9 cellular contexts compared by ENCODE assay signal in genomic region chr11:96278039-96278897, GRCh38.
DNase-seq lines count a peak whose midpoint lies in the region; ATAC-seq and TF ChIP-seq lines count a peak whose summit lies in the region.
"Had no signal": no experiment of that assay in that cellular context is flagged by ENCODE, and none has a peak within 500 bp of the region (broad histone marks: within the 10 kb centered on the region; RNA-seq: fewer than 3 reads in every experiment).

No MANE protein-coding gene starts in this region.

- H4K20me1 ChIP-seq in GM23338 (replicated peaks; ENCODE audit: insufficient read depth) (no peaks in the 10 kb centered on the region), MM.1S (ENCODE audit: insufficient read depth, low read length) (0 out of 2 replicates have a peak, but pooled peaks cover 3% of the 10 kb centered on the region)

- H2AFZ ChIP-seq in GM23338 (no peak overlapping the region), MM.1S (ENCODE audit: low read length) (no peak overlapping the region)

- H3K27me3 Mint-ChIP-seq in GM23338 (ENCODE audit: insufficient read depth, low read depth, poor library complexity), result no peaks in the 10 kb centered on the region
- H3K27me3 Mint-ChIP-seq in stimulated activated memory B cell treated with anti-CD40 and anti-IgM and Interleukin-4, amounts not matched to agents 10 μg/mL and 1 μg/mL and 100 μg/mL, for 72 hours, result no peaks in the 10 kb centered on the region

- no peak overlapping the region for H3K27ac Mint-ChIP-seq in GM23338
- peak overlapping the region; percentile 25 for H3K27ac Mint-ChIP-seq in stimulated activated memory B cell treated with anti-CD40 and anti-IgM and Interleukin-4, amounts not matched to agents 10 μg/mL and 1 μg/mL and 100 μg/mL, for 72 hours

- ATAC-seq in GM23338, result peak; percentile 21; the same call in 1 of the 3 replicates
- 0 out of 3 replicates have a peak, but pooled peaks have one; percentile 20 for ATAC-seq in RWPE2 (ENCODE audit: low read depth)
- ATAC-seq in esophagus mucosa, result peak; percentile 82
- ATAC-seq in stimulated activated memory B cell treated with anti-CD40 and anti-IgM and Interleukin-4, amounts not matched to agents 10 μg/mL and 1 μg/mL and 100 μg/mL, for 72 hours, result no peak

- H3K4me3 ChIP-seq in GM23338, result no peak overlapping the region
- no peak overlapping the region for H3K4me3 ChIP-seq in RWPE2 (ENCODE audit: severe bottlenecking)
- H3K4me3 ChIP-seq in MM.1S (ENCODE audit: low read length), result no peak overlapping the region
- no peak overlapping the region for H3K4me3 ChIP-seq in left ventricle myocardium inferior

- no peak for TF ChIP-seq CTCF in GM23338 (conservative IDR thresholded peaks at IDR 0.05; ENCODE audit: low read depth in 2 of 2)
- no peak for TF ChIP-seq CTCF in RWPE2 (IDR thresholded peaks at IDR 0.05; ENCODE audit: poor library complexity, severe bottlenecking)
- TF ChIP-seq CTCF in MM.1S (IDR thresholded peaks at IDR 0.05; ENCODE audit: low read length), result no peak
- no peak for TF ChIP-seq CTCF in left ventricle myocardium inferior (IDR thresholded peaks at IDR 0.05; ENCODE audit: borderline replicate concordance)

- no peaks in the 10 kb centered on the region for H3K36me3 Mint-ChIP-seq in GM23338 (ENCODE audit: low read depth)
- peaks cover 6% of the 10 kb centered on the region for H3K36me3 Mint-ChIP-seq in stimulated activated memory B cell treated with anti-CD40 and anti-IgM and Interleukin-4, amounts not matched to agents 10 μg/mL and 1 μg/mL and 100 μg/mL, for 72 hours

- DNase-seq in GM23338 (ENCODE audit: low spot score) (no peak), RWPE2 (ENCODE audit: low spot score) (no peak), MM.1S (no peak), NOMO-1 (lab: John Stamatoyannopoulos, UW; ENCODE audit: unreplicated experiment in 2 of 2) (no peak), left ventricle myocardium inferior (no peak)
- DNase-seq: anterior cingulate cortex had no signal

- H3F3A ChIP-seq in GM23338 (replicated peaks; ENCODE audit: low read depth) (no peaks in the 10 kb centered on the region), MM.1S (ENCODE audit: insufficient read depth, low read length) (no peaks in the 10 kb centered on the region)

- no peaks in the 10 kb centered on the region for H3K9me2 ChIP-seq in GM23338 (ENCODE audit: insufficient read depth)
- H3K9me2 ChIP-seq in MM.1S (replicated peaks; ENCODE audit: insufficient read depth, low read length), result no peaks in the 10 kb centered on the region

- H3K36me3 ChIP-seq in GM23338 (ENCODE audit: insufficient read depth) (no peaks in the 10 kb centered on the region), RWPE2 (ENCODE audit: low read depth) (0 out of 2 replicates have a peak, but pooled peaks cover 3% of the 10 kb centered on the region), MM.1S (replicated peaks; ENCODE audit: insufficient read depth, low read length) (no peaks in the 10 kb centered on the region), left ventricle myocardium inferior (no peaks in the 10 kb centered on the region)
- H3K36me3 ChIP-seq: neutrophil had no signal

- no peak overlapping the region for H3K4me3 Mint-ChIP-seq in GM23338
- H3K4me3 Mint-ChIP-seq in stimulated activated memory B cell treated with anti-CD40 and anti-IgM and Interleukin-4, amounts not matched to agents 10 μg/mL and 1 μg/mL and 100 μg/mL, for 72 hours, result no peak overlapping the region

- no peaks in the 10 kb centered on the region for H3K27me3 ChIP-seq in GM23338 (ENCODE audit: insufficient read depth)
- no peaks in the 10 kb centered on the region for H3K27me3 ChIP-seq in RWPE2 (ENCODE audit: insufficient read depth, poor library complexity, severe bottlenecking)
- H3K27me3 ChIP-seq in MM.1S (replicated peaks; ENCODE audit: insufficient read depth, low read length), result no peaks in the 10 kb centered on the region
- no peaks in the 10 kb centered on the region for H3K27me3 ChIP-seq in left ventricle myocardium inferior (ENCODE audit: low read depth)
- H3K27me3 ChIP-seq: neutrophil had no signal

- H3K79me2 ChIP-seq in GM23338 (replicated peaks; ENCODE audit: insufficient read depth), result peaks cover 4% of the 10 kb centered on the region; the same call in 1 of the 2 replicates
- peaks cover 70% of the 10 kb centered on the region for H3K79me2 ChIP-seq in MM.1S (ENCODE audit: low read length)

- no peaks in the 10 kb centered on the region for H3K9me3 Mint-ChIP-seq in GM23338
- H3K9me3 Mint-ChIP-seq in stimulated activated memory B cell treated with anti-CD40 and anti-IgM and Interleukin-4, amounts not matched to agents 10 μg/mL and 1 μg/mL and 100 μg/mL, for 72 hours, result no peaks in the 10 kb centered on the region

- no peak overlapping the region for H3K9ac ChIP-seq in MM.1S (ENCODE audit: low read length)

- H3K4me1 ChIP-seq in GM23338 (ENCODE audit: insufficient read depth), result peaks cover 37% of the 10 kb centered on the region
- H3K4me1 ChIP-seq in RWPE2 (ENCODE audit: insufficient read depth, poor library complexity, severe bottlenecking), result peaks cover 41% of the 10 kb centered on the region
- peaks cover 17% of the 10 kb centered on the region for H3K4me1 ChIP-seq in MM.1S (ENCODE audit: low read length)
- H3K4me1 ChIP-seq in left ventricle myocardium inferior, result peaks cover 13% of the 10 kb centered on the region

- H3K27ac ChIP-seq in GM23338 (ENCODE audit: low read depth) (no peak overlapping the region), RWPE2 (ENCODE audit: poor library complexity, severe bottlenecking) (peak overlapping the region; percentile 85), MM.1S (ENCODE audit: low read length) (no peak overlapping the region), left ventricle myocardium inferior (replicated peaks) (no peak overlapping the region)
- H3K27ac ChIP-seq: neutrophil had no signal

- H3K4me2 ChIP-seq in GM23338, result peak overlapping the region; percentile 25; the same call in 1 of the 2 replicates
- H3K4me2 ChIP-seq in MM.1S (ENCODE audit: low read depth, low read length), result no peak overlapping the region

- H3K9me3 ChIP-seq in RWPE2 (ENCODE audit: severe bottlenecking), result no peaks in the 10 kb centered on the region
- H3K9me3 ChIP-seq in MM.1S (replicated peaks; ENCODE audit: insufficient read depth, low read length), result no peaks in the 10 kb centered on the region
- no peaks in the 10 kb centered on the region for H3K9me3 ChIP-seq in left ventricle myocardium inferior (replicated peaks)
- H3K9me3 ChIP-seq: neutrophil had no signal

- peaks cover 38% of the 10 kb centered on the region for H3K4me1 Mint-ChIP-seq in GM23338
- peaks cover 49% of the 10 kb centered on the region for H3K4me1 Mint-ChIP-seq in stimulated activated memory B cell treated with anti-CD40 and anti-IgM and Interleukin-4, amounts not matched to agents 10 μg/mL and 1 μg/mL and 100 μg/mL, for 72 hours

- intact Hi-C loops in left ventricle myocardium inferior (cut with micrococcal nuclease), result no loop called here

TF ChIP-seq in GM23338, 12 proteins besides CTCF, POLR2A, EP300 and RAD21 (continues in another document):
- no peak for TF ChIP-seq CREB1 (CRISPR knock-in tag; IDR thresholded peaks at IDR 0.05; ENCODE audit: low read depth)
- no peak for TF ChIP-seq ZNF331 (CRISPR knock-in tag; IDR thresholded peaks at IDR 0.05; ENCODE audit: low read depth)
- no peak for TF ChIP-seq REST (IDR thresholded peaks at IDR 0.05; ENCODE audit: unreplicated experiment)
- no peak for TF ChIP-seq NANOG (IDR thresholded peaks at IDR 0.05; ENCODE audit: borderline replicate concordance)
- TF ChIP-seq EZH2 (IDR thresholded peaks at IDR 0.05; ENCODE audit: low read depth, unreplicated experiment), result no peak
- TF ChIP-seq JUNB (IDR thresholded peaks at IDR 0.05; ENCODE audit: unreplicated experiment), result no peak
- no peak for TF ChIP-seq POLR2AphosphoS5 (IDR thresholded peaks at IDR 0.05; ENCODE audit: low read depth)
- TF ChIP-seq ZNF114 (CRISPR knock-in tag; IDR thresholded peaks at IDR 0.05), result no peak
